In genomic region chr13:28552288-28552687, GRCh38 we compare ENCODE assay signal across 3 cellular contexts.
TF ChIP-seq lines count a peak whose summit lies in the region.

No MANE protein-coding gene starts in this region.

TF ChIP-seq in SK-N-SH, 30 proteins besides CTCF, POLR2A, EP300 and RAD21:
- TF ChIP-seq SMC3 (IDR thresholded peaks at IDR 0.05; ENCODE audit: low read depth, low read length) (no peak), NRF1 (IDR thresholded peaks at IDR 0.05; ENCODE audit: low read depth, low read length) (no peak), ZBTB33 (IDR thresholded peaks at IDR 0.05; ENCODE audit: borderline replicate concordance, low read depth) (no peak), GATA2 (CRISPR knock-in tag; IDR thresholded peaks at IDR 0.05) (no peak), GABPA (IDR thresholded peaks at IDR 0.05; ENCODE audit: low read depth) (no peak), FOXM1 (IDR thresholded peaks at IDR 0.05; ENCODE audit: low read depth) (no peak), MAX (IDR thresholded peaks at IDR 0.05; ENCODE audit: low read depth) (no peak)

TF ChIP-seq in SK-N-SH treated with all-trans-retinoic acid at 6 μM for 48 hours, 23 proteins besides CTCF, POLR2A, EP300 and RAD21:
- TF ChIP-seq TSHZ2 (CRISPR knock-in tag; IDR thresholded peaks at IDR 0.05) = no peak
- no peak for TF ChIP-seq OSR1 (CRISPR knock-in tag; IDR thresholded peaks at IDR 0.05)
- no peak for TF ChIP-seq ZFP30 (CRISPR knock-in tag; IDR thresholded peaks at IDR 0.05)
- no peak for TF ChIP-seq BACH2 (CRISPR knock-in tag; IDR thresholded peaks at IDR 0.05; ENCODE audit: borderline replicate concordance)
- TF ChIP-seq ZC3H10 (CRISPR knock-in tag; IDR thresholded peaks at IDR 0.05) = no peak
- TF ChIP-seq CSRNP3 (CRISPR knock-in tag; IDR thresholded peaks at IDR 0.05) = no peak
- TF ChIP-seq TOX (CRISPR knock-in tag; IDR thresholded peaks at IDR 0.05; ENCODE audit: borderline replicate concordance) = no peak
- TF ChIP-seq CSDC2 (CRISPR knock-in tag; IDR thresholded peaks at IDR 0.05) = no peak
- no peak for TF ChIP-seq SNAI2 (CRISPR knock-in tag; IDR thresholded peaks at IDR 0.05)
- TF ChIP-seq ISL1 (CRISPR knock-in tag; IDR thresholded peaks at IDR 0.05) = no peak

TF ChIP-seq in K562, 482 proteins besides CTCF, POLR2A, EP300 and RAD21:
- no peak for TF ChIP-seq ZBTB17 (CRISPR knock-in tag; IDR thresholded peaks at IDR 0.05)
- TF ChIP-seq CEBPG (CRISPR knock-in tag; IDR thresholded peaks at IDR 0.05) = no peak
- TF ChIP-seq CEBPG (tag; conservative IDR thresholded peaks at IDR 0.05 in 1 of 2, IDR thresholded peaks at IDR 0.05 in 1 of 2) = no peak
- no peak for TF ChIP-seq RBFOX2 (IDR thresholded peaks at IDR 0.05; ENCODE audit: low read depth, low read length)
